ENCODE assay signal across 22 cellular contexts in the genomic region with DNA sequence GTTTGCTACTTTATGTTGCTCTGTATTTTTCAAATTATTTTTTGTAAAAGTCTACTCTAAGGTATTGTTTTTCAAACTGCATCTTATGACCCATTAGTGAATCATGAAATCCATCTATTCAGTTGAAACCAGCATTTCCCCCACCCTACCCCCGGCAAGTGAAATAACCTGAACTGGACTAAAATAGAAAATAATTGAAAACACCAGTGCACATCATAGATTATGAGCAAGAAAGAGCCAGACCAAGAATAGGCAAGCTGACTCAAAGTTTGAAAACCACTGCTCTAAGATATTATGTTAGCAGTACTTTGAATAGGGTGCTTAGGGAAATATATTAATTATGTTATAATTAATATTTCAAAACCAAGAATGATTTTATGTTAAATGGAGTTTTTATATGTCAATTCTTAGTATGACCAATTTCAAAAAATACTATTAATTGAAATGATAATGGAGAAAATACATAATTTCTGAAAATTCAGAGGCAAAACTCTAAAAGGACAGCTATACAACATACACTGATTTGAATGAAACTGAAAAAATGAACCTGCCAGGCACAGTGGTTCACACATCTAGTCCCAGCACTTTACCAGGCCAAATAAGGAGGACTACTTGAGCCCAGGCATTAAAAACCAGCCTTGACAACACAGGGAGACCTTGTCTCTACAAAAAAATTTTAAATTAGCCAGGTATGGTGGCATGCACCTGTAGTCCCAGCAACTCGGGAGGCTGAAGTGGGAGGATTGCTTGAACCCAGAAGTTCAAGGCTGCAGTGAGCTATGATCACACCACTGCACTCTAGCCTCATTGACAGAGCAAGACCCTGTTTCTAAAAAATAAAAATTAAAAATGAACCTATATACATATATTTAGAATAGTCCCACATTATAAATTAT.
DNase-seq lines count a peak whose midpoint lies in the region; ATAC-seq and TF ChIP-seq lines count a peak whose summit lies in the region.
"Had no signal": no experiment of that assay in that cellular context is flagged by ENCODE, and none has a peak within 500 bp of the region (broad histone marks: within the 10 kb centered on the region; RNA-seq: fewer than 3 reads in every experiment).

No MANE protein-coding gene starts in this region.

- H3K9me3 Mint-ChIP-seq in stimulated activated effector memory CD8-positive, alpha-beta T cell treated with anti-CD3 and anti-CD28 coated beads, Interleukin-12 subunit alpha, Interleukin-12 subunit beta, amount 100 ng/mL, for 72 hours = no peaks in the 10 kb centered on the region
- H3K9me3 Mint-ChIP-seq in immature natural killer cell = no peaks in the 10 kb centered on the region
- H3K9me3 Mint-ChIP-seq: memory B cell; naive thymus-derived CD8-positive, alpha-beta T cell had no signal

- H3K27ac Mint-ChIP-seq in stimulated activated effector memory CD8-positive, alpha-beta T cell treated with anti-CD3 and anti-CD28 coated beads, Interleukin-12 subunit alpha, Interleukin-12 subunit beta, amount 100 ng/mL, for 72 hours = no peak overlapping the region
- H3K27ac Mint-ChIP-seq in immature natural killer cell = no peak overlapping the region
- H3K27ac Mint-ChIP-seq: memory B cell, progenitor cell of endocrine pancreas had no signal

- H3K36me3 Mint-ChIP-seq in stimulated activated effector memory CD8-positive, alpha-beta T cell treated with anti-CD3 and anti-CD28 coated beads, Interleukin-12 subunit alpha, Interleukin-12 subunit beta, amount 100 ng/mL, for 72 hours = no peaks in the 10 kb centered on the region
- peaks cover 0 to under 1% (median 0%) of the 10 kb centered on the region in 3 donors for H3K36me3 Mint-ChIP-seq in immature natural killer cell

- peak; percentile 17 to 62 for ATAC-seq in activated CD4-positive, CD25-positive, alpha-beta regulatory T cell treated with anti-CD3 and anti-CD28 coated beads, Interleukin-2, amount 50 U/mL, for 24 hours
- peak; percentile 10; the same call in 1 of the 3 replicates for ATAC-seq in SK-N-SH treated with all-trans-retinoic acid at 6 μM for 48 hours
- peak; percentile 50 for ATAC-seq in stimulated activated effector memory CD8-positive, alpha-beta T cell treated with anti-CD3 and anti-CD28 coated beads, Interleukin-12 subunit alpha, Interleukin-12 subunit beta, amount 100 ng/mL, for 72 hours
- ATAC-seq: HCT116; K562; naive thymus-derived CD8-positive, alpha-beta T cell had no signal

- H3K4me3 Mint-ChIP-seq in stimulated activated effector memory CD8-positive, alpha-beta T cell treated with anti-CD3 and anti-CD28 coated beads, Interleukin-12 subunit alpha, Interleukin-12 subunit beta, amount 100 ng/mL, for 72 hours = no peak overlapping the region
- no peak overlapping the region for H3K4me3 Mint-ChIP-seq in immature natural killer cell
- H3K4me3 Mint-ChIP-seq: memory B cell; naive thymus-derived CD8-positive, alpha-beta T cell had no signal

- DNase-seq in activated CD4-positive, CD25-positive, alpha-beta regulatory T cell treated with anti-CD3 and anti-CD28 coated beads, Interleukin-2, amount 50 U/mL, for 72 hours = no peak
- DNase-seq in HCEC 1CT (peak; percentile 47), immature natural killer cell (no peak), SW480 (ENCODE audit: low spot score) (no peak), NCI-H748 treated with DMSO at 0.1 percent for 48 hours (lab: John Stamatoyannopoulos, UW) (no peak)
- DNase-seq in stimulated activated effector memory CD8-positive, alpha-beta T cell treated with anti-CD3 and anti-CD28 coated beads, Interleukin-12 subunit alpha, Interleukin-12 subunit beta, amount 100 ng/mL, for 72 hours (ENCODE audit: low spot score in 2 of 2) = no peak
- DNase-seq: activated gamma-delta T cell; amygdala; central memory CD4-positive, alpha-beta T cell; effector CD4-positive, alpha-beta T cell; esophagus squamous epithelium; naive thymus-derived CD8-positive, alpha-beta T cell; NCI-H2107; NCI-H69; spleen; tibial artery had no signal

- peaks cover 0 to 2% (median 1%) of the 10 kb centered on the region in 3 donors for H3K27me3 Mint-ChIP-seq in immature natural killer cell (ENCODE audit: low read depth in 3 of 3)
- H3K27me3 Mint-ChIP-seq: memory B cell; naive thymus-derived CD8-positive, alpha-beta T cell; progenitor cell of endocrine pancreas had no signal

- no peaks in the 10 kb centered on the region for H3K4me1 Mint-ChIP-seq in stimulated activated effector memory CD8-positive, alpha-beta T cell treated with anti-CD3 and anti-CD28 coated beads, Interleukin-12 subunit alpha, Interleukin-12 subunit beta, amount 100 ng/mL, for 72 hours
- peaks cover 4% of the 10 kb centered on the region in 2 donors for H3K4me1 Mint-ChIP-seq in immature natural killer cell

TF ChIP-seq in SK-N-SH treated with all-trans-retinoic acid at 6 μM for 48 hours, 23 proteins besides CTCF, POLR2A, EP300 and RAD21:
- TF ChIP-seq, protein P1, sequence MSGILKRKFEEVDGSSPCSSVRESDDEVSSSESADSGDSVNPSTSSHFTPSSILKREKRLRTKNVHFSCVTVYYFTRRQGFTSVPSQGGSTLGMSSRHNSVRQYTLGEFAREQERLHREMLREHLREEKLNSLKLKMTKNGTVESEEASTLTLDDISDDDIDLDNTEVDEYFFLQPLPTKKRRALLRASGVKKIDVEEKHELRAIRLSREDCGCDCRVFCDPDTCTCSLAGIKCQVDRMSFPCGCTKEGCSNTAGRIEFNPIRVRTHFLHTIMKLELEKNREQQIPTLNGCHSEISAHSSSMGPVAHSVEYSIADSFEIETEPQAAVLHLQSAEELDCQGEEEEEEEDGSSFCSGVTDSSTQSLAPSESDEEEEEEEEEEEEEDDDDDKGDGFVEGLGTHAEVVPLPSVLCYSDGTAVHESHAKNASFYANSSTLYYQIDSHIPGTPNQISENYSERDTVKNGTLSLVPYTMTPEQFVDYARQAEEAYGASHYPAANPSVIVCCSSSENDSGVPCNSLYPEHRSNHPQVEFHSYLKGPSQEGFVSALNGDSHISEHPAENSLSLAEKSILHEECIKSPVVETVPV (CRISPR knock-in tag; IDR thresholded peaks at IDR 0.05) = no peak
- no peak for TF ChIP-seq ZNF565 (CRISPR knock-in tag; conservative IDR thresholded peaks at IDR 0.05; ENCODE audit: low read depth)
- TF ChIP-seq ZFP3 (CRISPR knock-in tag; IDR thresholded peaks at IDR 0.05) = no peak
- no peak for TF ChIP-seq ARNTL (CRISPR knock-in tag; IDR thresholded peaks at IDR 0.05; ENCODE audit: borderline replicate concordance, low read depth)
- TF ChIP-seq RARB (CRISPR knock-in tag; IDR thresholded peaks at IDR 0.05) = no peak
- no peak for TF ChIP-seq ZC3H10 (CRISPR knock-in tag; IDR thresholded peaks at IDR 0.05)
- TF ChIP-seq ZFP30 (CRISPR knock-in tag; IDR thresholded peaks at IDR 0.05) = no peak
- TF ChIP-seq, protein P2, sequence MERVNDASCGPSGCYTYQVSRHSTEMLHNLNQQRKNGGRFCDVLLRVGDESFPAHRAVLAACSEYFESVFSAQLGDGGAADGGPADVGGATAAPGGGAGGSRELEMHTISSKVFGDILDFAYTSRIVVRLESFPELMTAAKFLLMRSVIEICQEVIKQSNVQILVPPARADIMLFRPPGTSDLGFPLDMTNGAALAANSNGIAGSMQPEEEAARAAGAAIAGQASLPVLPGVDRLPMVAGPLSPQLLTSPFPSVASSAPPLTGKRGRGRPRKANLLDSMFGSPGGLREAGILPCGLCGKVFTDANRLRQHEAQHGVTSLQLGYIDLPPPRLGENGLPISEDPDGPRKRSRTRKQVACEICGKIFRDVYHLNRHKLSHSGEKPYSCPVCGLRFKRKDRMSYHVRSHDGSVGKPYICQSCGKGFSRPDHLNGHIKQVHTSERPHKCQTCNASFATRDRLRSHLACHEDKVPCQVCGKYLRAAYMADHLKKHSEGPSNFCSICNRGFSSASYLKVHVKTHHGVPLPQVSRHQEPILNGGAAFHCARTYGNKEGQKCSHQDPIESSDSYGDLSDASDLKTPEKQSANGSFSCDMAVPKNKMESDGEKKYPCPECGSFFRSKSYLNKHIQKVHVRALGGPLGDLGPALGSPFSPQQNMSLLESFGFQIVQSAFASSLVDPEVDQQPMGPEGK (CRISPR knock-in tag; IDR thresholded peaks at IDR 0.05; ENCODE audit: borderline replicate concordance) = no peak
- no peak for TF ChIP-seq ESRRG (CRISPR knock-in tag; IDR thresholded peaks at IDR 0.05)
- TF ChIP-seq BACH2 (CRISPR knock-in tag; IDR thresholded peaks at IDR 0.05; ENCODE audit: borderline replicate concordance) = no peak
- TF ChIP-seq PPARA (CRISPR knock-in tag; IDR thresholded peaks at IDR 0.05; ENCODE audit: borderline replicate concordance) = no peak
- no peak for TF ChIP-seq TCF4 (CRISPR knock-in tag; IDR thresholded peaks at IDR 0.05; ENCODE audit: borderline replicate concordance)
- TF ChIP-seq SNAI2 (CRISPR knock-in tag; IDR thresholded peaks at IDR 0.05) = no peak
- no peak for TF ChIP-seq ZNF70 (CRISPR knock-in tag; IDR thresholded peaks at IDR 0.05)
- TF ChIP-seq, protein P3, sequence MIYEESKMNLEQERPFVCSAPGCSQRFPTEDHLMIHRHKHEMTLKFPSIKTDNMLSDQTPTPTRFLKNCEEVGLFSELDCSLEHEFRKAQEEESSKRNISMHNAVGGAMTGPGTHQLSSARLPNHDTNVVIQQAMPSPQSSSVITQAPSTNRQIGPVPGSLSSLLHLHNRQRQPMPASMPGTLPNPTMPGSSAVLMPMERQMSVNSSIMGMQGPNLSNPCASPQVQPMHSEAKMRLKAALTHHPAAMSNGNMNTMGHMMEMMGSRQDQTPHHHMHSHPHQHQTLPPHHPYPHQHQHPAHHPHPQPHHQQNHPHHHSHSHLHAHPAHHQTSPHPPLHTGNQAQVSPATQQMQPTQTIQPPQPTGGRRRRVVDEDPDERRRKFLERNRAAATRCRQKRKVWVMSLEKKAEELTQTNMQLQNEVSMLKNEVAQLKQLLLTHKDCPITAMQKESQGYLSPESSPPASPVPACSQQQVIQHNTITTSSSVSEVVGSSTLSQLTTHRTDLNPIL (CRISPR knock-in tag; IDR thresholded peaks at IDR 0.05; ENCODE audit: low read depth) = no peak
